In the genomic region with DNA sequence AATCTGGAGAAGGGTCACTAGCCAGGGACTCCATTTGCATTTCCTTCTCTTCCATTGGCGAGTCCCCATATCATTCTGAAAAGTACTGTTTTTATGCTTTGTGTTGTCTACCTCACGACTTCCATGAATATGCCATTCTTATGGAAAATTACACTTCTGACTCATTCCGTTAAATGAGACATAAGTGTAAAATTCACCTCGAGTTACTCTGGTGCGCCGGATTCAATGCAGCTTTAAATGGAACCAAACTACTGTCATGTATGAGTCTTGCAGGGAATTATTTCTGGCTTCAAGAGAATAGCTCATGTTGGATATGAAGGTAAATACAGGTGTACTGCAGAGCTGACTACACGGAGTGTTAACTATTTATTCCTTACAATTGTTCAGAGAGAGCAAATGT, we compare ENCODE assay signal across 6 cellular contexts.
"Had no signal": no experiment of that assay in that cellular context is flagged by ENCODE, and none has a peak within 500 bp of the region (broad histone marks: within the 10 kb centered on the region; RNA-seq: fewer than 3 reads in every experiment).

No MANE protein-coding gene starts in this region.

- DNase-seq: GOT3, H7, HFFc6, IMR-90 had no signal

- H3K4me1 ChIP-seq: HAP-1 had no signal

- ATAC-seq: HCT116 had no signal

- H3K9me3 ChIP-seq: HAP-1 had no signal

- H3K27ac Mint-ChIP-seq: HFFc6 had no signal

- H3K4me3 Mint-ChIP-seq: HFFc6 had no signal

- H3K36me3 ChIP-seq: HAP-1 had no signal

- H3K9me3 Mint-ChIP-seq: HFFc6 had no signal

- H3K4me3 ChIP-seq: HAP-1 had no signal
